9 cellular contexts compared by ENCODE assay signal in the genomic region with DNA sequence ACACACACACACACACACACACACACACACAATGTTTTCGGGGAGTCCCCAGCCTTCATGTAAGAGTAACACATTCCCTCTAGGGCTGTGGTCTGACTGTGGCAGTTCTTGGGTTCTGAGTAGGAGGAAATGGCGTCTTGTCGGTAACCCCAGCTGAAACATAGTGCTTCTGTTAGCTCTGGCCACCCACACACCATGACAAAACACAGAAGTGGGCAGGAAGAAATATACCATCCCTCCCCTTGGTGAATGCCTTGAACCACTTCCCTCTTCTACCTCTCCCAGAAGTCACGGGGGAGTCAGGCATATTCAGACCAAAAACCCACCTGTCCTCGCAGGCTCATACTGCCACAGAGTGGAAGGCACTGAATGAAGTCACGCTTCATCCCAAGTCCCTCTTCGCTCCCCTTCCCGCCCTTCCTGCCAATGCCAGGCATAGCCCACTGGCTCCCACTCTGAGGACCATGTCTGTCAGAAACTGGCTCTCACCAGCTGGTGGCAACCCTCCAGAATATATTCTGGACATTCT. TPM values are rescaled to one million over a fixed set of nuclear protein-coding genes. Genes with fewer than 3 reads are reported as not detected.
DNase-seq lines count a peak whose midpoint lies in the region; ATAC-seq and TF ChIP-seq lines count a peak whose summit lies in the region.
"Had no signal": no experiment of that assay in that cellular context is flagged by ENCODE, and none has a peak within 500 bp of the region (broad histone marks: within the 10 kb centered on the region; RNA-seq: fewer than 3 reads in every experiment).

No MANE protein-coding gene starts in this region.

- H3K36me3 ChIP-seq in BLaER1 = peaks cover 5% of the 10 kb centered on the region; the same call in 1 of the 2 replicates

- peaks cover 33% of the 10 kb centered on the region for H3K4me1 Mint-ChIP-seq in activated CD8-positive, alpha-beta memory T cell treated with anti-CD3 and anti-CD28 coated beads, Interleukin-2, amount 10 ng/mL, durations not matched to agents 7 days and 5 days
- peaks cover 40 to 54% (median 44%) of the 10 kb centered on the region in 4 donors for H3K4me1 Mint-ChIP-seq in naive thymus-derived CD8-positive, alpha-beta T cell

- CTCF ChIA-PET in activated CD8-positive, alpha-beta memory T cell treated with anti-CD3 and anti-CD28 coated beads, Interleukin-2, amount 10 ng/mL, durations not matched to agents 7 days and 5 days (lab: Charles Lee) = interaction anchor here (0.7 to 33.6 kb wide), 35 partner anchors 8 to 301 kb away, joined by 3 to 734 read pairs (median 5); a partner anchor contains a TSS
- CTCF ChIA-PET in RWPE1 (lab: Yijun Ruan, JAX) = interaction anchor here (0.6 to 4.1 kb wide), 10 partner anchors 12 to 139 kb away, joined by 3 to 31 read pairs (median 4); a partner anchor contains a TSS

- no peak overlapping the region for H3K4me3 ChIP-seq in BLaER1

- H3K4me1 ChIP-seq in BLaER1 = peaks cover 68% of the 10 kb centered on the region

- peak overlapping the region; percentile 36 for H3K4me3 Mint-ChIP-seq in activated CD8-positive, alpha-beta memory T cell treated with anti-CD3 and anti-CD28 coated beads, Interleukin-2, amount 10 ng/mL, durations not matched to agents 7 days and 5 days
- peak overlapping the region; percentile 38 to 80 (median 66) for H3K4me3 Mint-ChIP-seq in naive thymus-derived CD8-positive, alpha-beta T cell

- peak; percentile 92 for DNase-seq in activated CD8-positive, alpha-beta memory T cell treated with anti-CD3 and anti-CD28 coated beads, Interleukin-2, amount 10 ng/mL, durations not matched to agents 7 days and 5 days
- peak in 9 of 10 donors; percentile 14 to 81 (median 69) for DNase-seq in naive thymus-derived CD8-positive, alpha-beta T cell
- no peak for DNase-seq in NCI-H2029 treated with DMSO at 0.1 percent for 48 hours (lab: John Stamatoyannopoulos, UW)
- DNase-seq in germinal center (ENCODE audit: low spot score) = no peak
- DNase-seq in left lobe of liver (ENCODE audit: low spot score) = no peak
- DNase-seq in RWPE1 (ENCODE audit: low spot score) = no peak

- H3K27ac ChIP-seq in BLaER1 (peak overlapping the region; percentile 74), RWPE1 (no peak overlapping the region)
- H3K27ac ChIP-seq: C4-2B had no signal

- H3K27me3 Mint-ChIP-seq in activated CD8-positive, alpha-beta memory T cell treated with anti-CD3 and anti-CD28 coated beads, Interleukin-2, amount 10 ng/mL, durations not matched to agents 7 days and 5 days = no peaks in the 10 kb centered on the region
- no peaks in the 10 kb centered on the region for H3K27me3 Mint-ChIP-seq in naive thymus-derived CD8-positive, alpha-beta T cell

- POLR2A ChIA-PET in naive thymus-derived CD8-positive, alpha-beta T cell (lab: Charles Lee) = interaction anchor here (0.6 to 3.6 kb wide), 14 partner anchors 8 to 129 kb away, joined by 3 to 18 read pairs (median 4); a partner anchor contains a TSS
- POLR2A ChIA-PET in RWPE1 (lab: Yijun Ruan, JAX; ENCODE audit: low non-redundant PET) = interaction anchor here (1.0 kb wide), 1 partner anchor 17 kb away, joined by 3 read pairs; no protein-coding TSS in a partner anchor

- H3K27ac Mint-ChIP-seq in activated CD8-positive, alpha-beta memory T cell treated with anti-CD3 and anti-CD28 coated beads, Interleukin-2, amount 10 ng/mL, durations not matched to agents 7 days and 5 days = peak overlapping the region; percentile 83
- H3K27ac Mint-ChIP-seq in naive thymus-derived CD8-positive, alpha-beta T cell = peak overlapping the region; percentile 89 to 96 (median 92)

- H3K9me3 ChIP-seq in BLaER1 = no peaks in the 10 kb centered on the region

- peaks cover 10% of the 10 kb centered on the region for H3K36me3 Mint-ChIP-seq in activated CD8-positive, alpha-beta memory T cell treated with anti-CD3 and anti-CD28 coated beads, Interleukin-2, amount 10 ng/mL, durations not matched to agents 7 days and 5 days
- H3K36me3 Mint-ChIP-seq in naive thymus-derived CD8-positive, alpha-beta T cell = peaks cover 0 to 23% (median 3%) of the 10 kb centered on the region in 3 donors

- H3K27me3 ChIP-seq in BLaER1 = no peaks in the 10 kb centered on the region

- H3K9ac ChIP-seq in BLaER1 = peak overlapping the region; percentile 56; the same call in 1 of the 2 replicates

- peak; percentile 39 for ATAC-seq in HG03280 (IDR thresholded peaks at IDR 0.05; ENCODE audit: unreplicated experiment)
- peak; percentile 89 for ATAC-seq in activated CD8-positive, alpha-beta memory T cell treated with anti-CD3 and anti-CD28 coated beads, Interleukin-2, amount 10 ng/mL, durations not matched to agents 7 days and 5 days
- peak; percentile 93 to 96 for ATAC-seq in naive thymus-derived CD8-positive, alpha-beta T cell
- no peak for ATAC-seq in left lobe of liver

- no peaks in the 10 kb centered on the region for H4K20me1 ChIP-seq in BLaER1

- TF ChIP-seq CTCF in RWPE1 (conservative IDR thresholded peaks at IDR 0.05; ENCODE audit: low read depth) = no peak

- H3K9me3 Mint-ChIP-seq in activated CD8-positive, alpha-beta memory T cell treated with anti-CD3 and anti-CD28 coated beads, Interleukin-2, amount 10 ng/mL, durations not matched to agents 7 days and 5 days (ENCODE audit: low read depth) = no peaks in the 10 kb centered on the region
- H3K9me3 Mint-ChIP-seq in naive thymus-derived CD8-positive, alpha-beta T cell = no peaks in the 10 kb centered on the region

- peak overlapping the region; percentile 95 for H3K4me2 ChIP-seq in BLaER1

RNA-seq across cellular contexts. Expression of a gene that starts 11.5 kb away (rescaled TPM):
- total RNA-seq in activated CD8-positive, alpha-beta memory T cell treated with anti-CD3 and anti-CD28 coated beads, Interleukin-2, amount 10 ng/mL, durations not matched to agents 7 days and 5 days = 10 to 100 TPM; 47.3 to 78.1 TPM
- 10 to 100 TPM; 38.8 to 39.7 TPM for total RNA-seq in naive thymus-derived CD8-positive, alpha-beta T cell
- 10 to 100 TPM; 20.3 to 27.4 (median 21.8) TPM for polyA plus RNA-seq in naive thymus-derived CD8-positive, alpha-beta T cell
- total RNA-seq in left lobe of liver = 54.5 TPM

RNA-seq across cellular contexts. Expression of a gene that starts 18.4 kb away (rescaled TPM):
- total RNA-seq in activated CD8-positive, alpha-beta memory T cell treated with anti-CD3 and anti-CD28 coated beads, Interleukin-2, amount 10 ng/mL, durations not matched to agents 7 days and 5 days = 10 to 100 TPM; 49.7 to 51.5 TPM
- 10 to 100 TPM; 91.0 to 92.0 TPM for total RNA-seq in naive thymus-derived CD8-positive, alpha-beta T cell
- polyA plus RNA-seq in naive thymus-derived CD8-positive, alpha-beta T cell = 100 to 1,000 TPM in 2 of 3 donors, 10 to 100 TPM in 1; 75.9 to 126 (median 103) TPM
- total RNA-seq in left lobe of liver = 31.3 TPM

Comparison
In these comparisons a context has a peak if more than half of its experiments do, and no peak if none do; other contexts are left out.
1. DNase-seq: peak in activated CD8-positive, alpha-beta memory T cell treated with anti-CD3 and anti-CD28 coated beads, Interleukin-2, amount 10 ng/mL, durations not matched to agents 7 days and 5 days (single experiment) and naive thymus-derived CD8-positive, alpha-beta T cell (9 of 10); none in NCI-H2029 treated with DMSO at 0.1 percent for 48 hours (single experiment), germinal center (single experiment), left lobe of liver (single experiment) and RWPE1 (single experiment).